6 cellular contexts compared by ENCODE assay signal in the genomic region with DNA sequence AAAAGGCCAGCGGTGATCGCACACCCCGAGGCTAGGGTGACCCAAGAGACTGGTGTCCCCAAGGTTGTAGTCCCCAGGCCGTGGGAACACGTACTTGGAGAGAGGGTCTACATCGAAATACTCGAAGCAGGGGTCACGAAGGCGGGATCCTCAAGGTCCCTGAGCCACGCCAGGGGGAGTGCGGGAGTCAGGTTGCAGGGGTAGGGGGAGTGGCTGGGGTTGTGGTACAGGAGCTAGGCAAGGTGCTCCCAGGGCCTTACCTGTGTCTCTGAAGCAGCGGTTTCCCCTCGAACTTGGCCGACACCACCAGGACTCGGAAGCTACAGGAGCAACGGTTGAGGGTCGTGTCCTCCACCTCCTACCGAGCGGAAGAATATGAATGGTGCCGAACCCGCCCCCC. TPM values are rescaled to one million over a fixed set of nuclear protein-coding genes. Genes with fewer than 3 reads are reported as not detected.
DNase-seq lines count a peak whose midpoint lies in the region; ATAC-seq and TF ChIP-seq lines count a peak whose summit lies in the region.
"Not testable (repeated sequence)": the region's sequence is repeated elsewhere in the genome, so short reads cannot be mapped to it uniquely, and the experiment has no call there.

No MANE protein-coding gene starts in this region.

- H3K4me1 ChIP-seq in upper lobe of left lung = not testable (repeated sequence)

- H3K9me3 Mint-ChIP-seq in activated CD8-positive, alpha-beta T cell treated with anti-CD3 and anti-CD28 coated beads, Interleukin-2, amount 10 ng/mL, durations not matched to agents 7 days and 5 days (ENCODE audit: insufficient read depth) = not testable (repeated sequence)

- POLR2A ChIA-PET in activated CD8-positive, alpha-beta T cell treated with anti-CD3 and anti-CD28 coated beads, Interleukin-2, amount 10 ng/mL, durations not matched to agents 7 days and 5 days (lab: Charles Lee) = not testable (repeated sequence)

- ATAC-seq in GM19372 (IDR thresholded peaks at IDR 0.05; ENCODE audit: low read depth, unreplicated experiment) (peak; percentile 9), HG02571 (IDR thresholded peaks at IDR 0.05; ENCODE audit: unreplicated experiment) (peak; percentile 19), HG03175 (IDR thresholded peaks at IDR 0.05; ENCODE audit: unreplicated experiment) (peak; percentile 5), left colon (peak; percentile 39), upper lobe of left lung (ENCODE audit: low FRiP score in 2 of 2) (peak; percentile 13)
- peak; percentile 21 for ATAC-seq in activated CD8-positive, alpha-beta T cell treated with anti-CD3 and anti-CD28 coated beads, Interleukin-2, amount 10 ng/mL, durations not matched to agents 7 days and 5 days

- not testable (repeated sequence) for H3K4me1 Mint-ChIP-seq in activated CD8-positive, alpha-beta T cell treated with anti-CD3 and anti-CD28 coated beads, Interleukin-2, amount 10 ng/mL, durations not matched to agents 7 days and 5 days (ENCODE audit: low read depth)

- not testable (repeated sequence) for TF ChIP-seq CTCF in upper lobe of left lung (IDR thresholded peaks at IDR 0.05)

- CTCF ChIA-PET in activated CD8-positive, alpha-beta T cell treated with anti-CD3 and anti-CD28 coated beads, Interleukin-2, amount 10 ng/mL, durations not matched to agents 7 days and 5 days (lab: Charles Lee) = not testable (repeated sequence)

- not testable (repeated sequence) for H3K4me3 Mint-ChIP-seq in activated CD8-positive, alpha-beta T cell treated with anti-CD3 and anti-CD28 coated beads, Interleukin-2, amount 10 ng/mL, durations not matched to agents 7 days and 5 days

- not testable (repeated sequence) for TF ChIP-seq POLR2A in upper lobe of left lung (IDR thresholded peaks at IDR 0.05)

- not testable (repeated sequence) for H3K36me3 ChIP-seq in upper lobe of left lung

- WGBS in upper lobe of left lung, 2 donors = no CpG with 5 or more reads among the region's 21 CpGs

- H3K27me3 Mint-ChIP-seq in activated CD8-positive, alpha-beta T cell treated with anti-CD3 and anti-CD28 coated beads, Interleukin-2, amount 10 ng/mL, durations not matched to agents 7 days and 5 days (ENCODE audit: low read depth) = not testable (repeated sequence)

- H3K27me3 ChIP-seq in upper lobe of left lung = not testable (repeated sequence)

- DNase-seq in activated CD8-positive, alpha-beta T cell treated with anti-CD3 and anti-CD28 coated beads, Interleukin-2, amount 10 ng/mL, durations not matched to agents 7 days and 5 days; left colon; upper lobe of left lung: not testable (repeated sequence)

- H3K27ac Mint-ChIP-seq in activated CD8-positive, alpha-beta T cell treated with anti-CD3 and anti-CD28 coated beads, Interleukin-2, amount 10 ng/mL, durations not matched to agents 7 days and 5 days = not testable (repeated sequence)

- intact Hi-C loops in left colon (cut with DNase I, micrococcal nuclease) = not testable (repeated sequence)

- H3K4me3 ChIP-seq in upper lobe of left lung = not testable (repeated sequence)

- H3K36me3 Mint-ChIP-seq in activated CD8-positive, alpha-beta T cell treated with anti-CD3 and anti-CD28 coated beads, Interleukin-2, amount 10 ng/mL, durations not matched to agents 7 days and 5 days (ENCODE audit: low read depth) = not testable (repeated sequence)

- not testable (repeated sequence) for H3K9me3 ChIP-seq in upper lobe of left lung

- TF ChIP-seq EP300 in upper lobe of left lung (IDR thresholded peaks at IDR 0.05) = not testable (repeated sequence)

- not testable (repeated sequence) for H3K27ac ChIP-seq in upper lobe of left lung

RNA-seq across cellular contexts. Expression of gene BOLA2B, which starts 0.4 kb away (rescaled TPM):
- total RNA-seq in activated CD8-positive, alpha-beta T cell treated with anti-CD3 and anti-CD28 coated beads, Interleukin-2, amount 10 ng/mL, durations not matched to agents 7 days and 5 days = 100 to 1,000 TPM; 205 to 212 TPM
- total RNA-seq in left colon (100 to 1,000 TPM; 156 to 192 TPM), upper lobe of left lung (100 to 1,000 TPM in 3 of 6 donors, 10 to 100 TPM in 3; 58.0 to 173 (median 100) TPM)

RNA-seq across cellular contexts. Expression of gene SLX1A, which starts 0.6 kb away (rescaled TPM):
- total RNA-seq in activated CD8-positive, alpha-beta T cell treated with anti-CD3 and anti-CD28 coated beads, Interleukin-2, amount 10 ng/mL, durations not matched to agents 7 days and 5 days = 100 to 1,000 TPM; 115 to 123 TPM
- total RNA-seq in left colon = 10 to 100 TPM; 84.5 to 86.9 TPM
- total RNA-seq in upper lobe of left lung = 100 to 1,000 TPM in 1 of 6 donors, 10 to 100 TPM in 5; 38.6 to 127 (median 63.6) TPM

RNA-seq across cellular contexts. Expression of gene SULT1A3, which starts 6.0 kb away (rescaled TPM):
- 10 to 100 TPM; 28.9 to 32.8 TPM for total RNA-seq in activated CD8-positive, alpha-beta T cell treated with anti-CD3 and anti-CD28 coated beads, Interleukin-2, amount 10 ng/mL, durations not matched to agents 7 days and 5 days
- total RNA-seq in left colon = 10 to 100 TPM; 72.3 to 92.6 TPM
- total RNA-seq in upper lobe of left lung = 10 to 100 TPM in 5 of 6 donors, 1 to 10 TPM in 1; 9.6 to 69.1 (median 20.0) TPM

RNA-seq across cellular contexts. Expression of gene CORO1A, which starts 9.7 kb away (rescaled TPM):
- 1,000 to 10,000 TPM; 1,875 to 1,983 TPM for total RNA-seq in activated CD8-positive, alpha-beta T cell treated with anti-CD3 and anti-CD28 coated beads, Interleukin-2, amount 10 ng/mL, durations not matched to agents 7 days and 5 days
- total RNA-seq in left colon = 10 to 100 TPM in 1 of 2 donors, 1 to 10 TPM in 1; 7.6 to 24.5 TPM
- 100 to 1,000 TPM in 1 of 6 donors, 10 to 100 TPM in 5; 42.2 to 159 (median 80.3) TPM for total RNA-seq in upper lobe of left lung

RNA-seq across cellular contexts. Expression of gene NPIPB13, which starts 55.2 kb away (rescaled TPM):
- 10 to 100 TPM; 12.6 to 24.3 TPM for total RNA-seq in activated CD8-positive, alpha-beta T cell treated with anti-CD3 and anti-CD28 coated beads, Interleukin-2, amount 10 ng/mL, durations not matched to agents 7 days and 5 days
- total RNA-seq in left colon (10 to 100 TPM in 1 of 2 donors, 1 to 10 TPM in 1; 9.7 to 21.1 TPM), upper lobe of left lung (10 to 100 TPM in 2 of 6 donors, 1 to 10 TPM in 4; 2.1 to 18.9 (median 4.9) TPM)
